Comparison of ENCODE assay signal across 7 cellular contexts in the genomic region with DNA sequence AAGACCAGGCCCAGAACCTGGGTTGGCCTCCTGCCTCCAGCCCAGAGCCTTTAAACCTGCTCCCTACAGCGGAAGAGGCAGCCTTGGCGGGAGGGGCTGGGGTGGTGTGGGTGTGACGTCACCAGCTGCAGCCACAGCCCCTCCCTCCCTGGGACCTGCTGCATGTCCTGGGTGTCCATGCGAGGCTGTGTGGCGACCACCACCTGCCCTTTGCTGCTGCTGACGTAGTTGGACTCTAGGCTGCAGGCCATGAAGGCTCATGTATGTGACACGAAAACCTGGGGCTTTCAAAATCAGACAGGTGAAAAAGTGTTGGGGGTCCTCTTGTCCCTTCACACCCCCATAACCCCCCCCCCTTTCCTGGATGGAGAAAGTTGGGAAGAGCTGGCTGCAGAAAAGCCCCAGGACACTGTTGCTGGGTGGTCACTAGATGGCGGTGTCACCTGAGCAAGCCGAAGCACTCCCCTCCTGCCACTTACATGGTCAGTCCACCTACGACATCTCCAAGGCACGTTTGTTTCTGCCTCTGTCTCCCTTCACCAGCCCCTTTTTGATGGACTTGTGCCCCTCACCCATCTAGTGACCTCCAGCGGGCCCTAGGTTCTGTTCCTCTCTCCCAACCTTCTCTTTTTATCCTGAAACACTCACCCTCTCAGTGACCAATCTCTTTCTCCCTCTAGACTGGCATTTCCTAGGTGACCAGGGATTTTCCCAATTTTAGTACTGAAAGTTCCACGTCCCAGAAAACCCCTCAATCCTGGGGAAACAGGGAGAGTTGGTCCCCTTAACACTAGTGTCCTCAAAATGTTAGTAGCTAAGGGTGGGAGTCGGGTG. TPM values are rescaled to one million over a fixed set of nuclear protein-coding genes. Genes with fewer than 3 reads are reported as not detected.
A peak's percentile ranks its signal among the peaks of the same experiment; 100 is the strongest.
DNase-seq lines count a peak whose midpoint lies in the region; ATAC-seq and TF ChIP-seq lines count a peak whose summit lies in the region.

No MANE protein-coding gene starts in this region.

- no peak overlapping the region for H2AFZ ChIP-seq in SK-N-SH (ENCODE audit: low read depth)

- POLR2A ChIA-PET in SK-N-SH (lab: Yijun Ruan, JAX), result no interaction called here

- no peaks in the 10 kb centered on the region for H3K9me2 ChIP-seq in SK-N-SH

- no peak overlapping the region; a peak in 1 of 4 replicates for H3K4me3 ChIP-seq in SK-N-SH (ENCODE audit: low read depth in 2 of 2, low read length in 1 of 2)
- no peak overlapping the region for H3K4me3 ChIP-seq in breast epithelium

- H3K9me3 ChIP-seq in SK-N-SH (no peaks in the 10 kb centered on the region), breast epithelium (no peaks in the 10 kb centered on the region)

- H3K27me3 ChIP-seq in SK-N-SH (ENCODE audit: insufficient read depth), result no peaks in the 10 kb centered on the region; the same call in 1 of the 2 replicates
- no peaks in the 10 kb centered on the region for H3K27me3 ChIP-seq in breast epithelium

- no peak overlapping the region for H3K4me2 ChIP-seq in SK-N-SH

- TF ChIP-seq EP300 in SK-N-SH (IDR thresholded peaks at IDR 0.05; ENCODE audit: borderline replicate concordance in 1 of 2, low read depth in 1 of 2, low read length in 1 of 2), result no peak

- ATAC-seq in HG02763 (IDR thresholded peaks at IDR 0.05; ENCODE audit: unreplicated experiment), result no peak

- H3K27ac ChIP-seq in SK-N-SH (ENCODE audit: low read depth in 2 of 2, low read length in 1 of 2), result no peak overlapping the region
- no peak overlapping the region for H3K27ac ChIP-seq in breast epithelium

- CTCF ChIA-PET in SK-N-SH (lab: Yijun Ruan, JAX), result interaction anchor here (0.5 to 6.5 kb wide), 55 partner anchors 9 to 617 kb away, joined by 3 to 142 read pairs (median 4); a partner anchor contains a TSS

- 36% methylated on average over 9 of the region's 14 CpGs for WGBS in SK-N-SH (ENCODE audit: low lambda C conversion rate)

- no peaks in the 10 kb centered on the region; a peak in 1 of 4 replicates for H3K4me1 ChIP-seq in SK-N-SH (ENCODE audit: control insufficient read depth in 1 of 2, insufficient read depth in 2 of 2, low read depth in 1 of 2, low read length in 1 of 2)
- H3K4me1 ChIP-seq in breast epithelium, result no peaks in the 10 kb centered on the region

- TF ChIP-seq CTCF in SK-N-SH (IDR thresholded peaks at IDR 0.05) (peak; percentile 77), breast epithelium (IDR thresholded peaks at IDR 0.05) (peak; percentile 51 to 78 (median 66))

- H3F3A ChIP-seq in SK-N-SH (replicated peaks; ENCODE audit: insufficient read depth), result no peaks in the 10 kb centered on the region

- intact Hi-C loops in breast epithelium (cut with DNase I; ENCODE audit: low total_unique reads), result no loop called here

- H4K20me1 ChIP-seq in SK-N-SH (ENCODE audit: insufficient read depth), result no peaks in the 10 kb centered on the region

- H3K79me2 ChIP-seq in SK-N-SH (ENCODE audit: insufficient read depth), result no peaks in the 10 kb centered on the region

- peak; percentile 94 for TF ChIP-seq RAD21 in SK-N-SH (IDR thresholded peaks at IDR 0.05; ENCODE audit: low read length)

- TF ChIP-seq POLR2A in breast epithelium (IDR thresholded peaks at IDR 0.05), result no peak

- peak; percentile 1 for DNase-seq in GM04503 (ENCODE audit: low read depth)
- DNase-seq in M059J (ENCODE audit: low read depth), result peak; percentile 45
- peak; percentile 87 for DNase-seq in SK-N-SH
- DNase-seq in breast epithelium (ENCODE audit: low spot score in 2 of 2), result peak; percentile 36 to 55
- DNase-seq in islet precursor cell, result peak; percentile 76
- DNase-seq in stimulated activated CD4-positive, alpha-beta T cell treated with anti-CD3 and anti-CD28 coated beads, Interleukin-2, amount 100 ng/mL, for 48 hours, result peak; percentile 16 to 40

- H3K36me3 ChIP-seq in SK-N-SH (replicated peaks in 1 of 2; ENCODE audit: control insufficient read depth in 1 of 2, insufficient read depth in 2 of 2, low read length in 1 of 2), result no peaks in the 10 kb centered on the region
- H3K36me3 ChIP-seq in breast epithelium, result no peaks in the 10 kb centered on the region

- no peak overlapping the region for H3K9ac ChIP-seq in SK-N-SH

TF ChIP-seq in SK-N-SH, 30 proteins besides CTCF, POLR2A, EP300 and RAD21:
- TF ChIP-seq RCOR1 (IDR thresholded peaks at IDR 0.05; ENCODE audit: low read length), result no peak
- TF ChIP-seq SMC3 (IDR thresholded peaks at IDR 0.05; ENCODE audit: low read depth, low read length), result peak; percentile 94

RNA-seq across cellular contexts. Expression of a gene that starts 35.2 kb away (rescaled TPM):
- total RNA-seq in M059J (2014; rRNA removed; shearing (Covaris generic)), result 0.02 and 1.7 TPM in 2 replicates
- polyA plus RNA-seq in SK-N-SH (2012; rRNA removed), result not detected in 2 replicates
- polyA plus RNA-seq in SK-N-SH (2012; cell fraction: cytosol; rRNA removed), result not detected in 2 replicates
- polyA plus RNA-seq in SK-N-SH (2012; cell fraction: nucleus; rRNA removed), result not detected in 2 replicates
- total RNA-seq in breast epithelium, result 1 to 10 TPM in 1 of 3 donors, under 1 TPM in 2; 0.16 to 1.2 (median 0.33) TPM

Comparison
In these comparisons a context has a peak if more than half of its experiments do, and no peak if none do; other contexts are left out.
1. DNase-seq: peak in every context shown above with its lines; median percentile 87 in SK-N-SH; 76 in islet precursor cell; 46 in breast epithelium; 45 in M059J; 28 in stimulated activated CD4-positive, alpha-beta T cell treated with anti-CD3 and anti-CD28 coated beads, Interleukin-2, amount 100 ng/mL, for 48 hours; 1 in GM04503.